ENCODE assay signal across 21 cellular contexts in genomic region chr17:68686108-68686988, GRCh38.
"Had no signal": no experiment of that assay in that cellular context is flagged by ENCODE, and none has a peak within 500 bp of the region (broad histone marks: within the 10 kb centered on the region; RNA-seq: fewer than 3 reads in every experiment).

No MANE protein-coding gene starts in this region.

- H3K4me1 Mint-ChIP-seq: activated CD4-positive, alpha-beta T cell treated with anti-CD3 and anti-CD28 coated beads, Interleukin-2, amount 10 ng/mL, durations not matched to agents 7 days and 5 days; activated naive CD8-positive, alpha-beta T cell treated with anti-CD3 and anti-CD28 coated beads for 36 hours; T-cell had no signal

- H3K27ac Mint-ChIP-seq: activated CD4-positive, alpha-beta memory T cell treated with anti-CD3 and anti-CD28 coated beads for 36 hours; activated CD4-positive, alpha-beta T cell treated with anti-CD3 and anti-CD28 coated beads, Interleukin-2, amount 10 ng/mL, durations not matched to agents 7 days and 5 days; activated naive CD4-positive, alpha-beta T cell treated with anti-CD3 and anti-CD28 coated beads for 36 hours; activated naive CD8-positive, alpha-beta T cell treated with anti-CD3 and anti-CD28 coated beads for 36 hours; T-cell had no signal

- H3K27me3 Mint-ChIP-seq: activated CD4-positive, alpha-beta T cell treated with anti-CD3 and anti-CD28 coated beads, Interleukin-2, amount 10 ng/mL, durations not matched to agents 7 days and 5 days; activated naive CD8-positive, alpha-beta T cell treated with anti-CD3 and anti-CD28 coated beads for 36 hours had no signal

- H3K36me3 Mint-ChIP-seq: activated CD4-positive, alpha-beta memory T cell treated with anti-CD3 and anti-CD28 coated beads for 36 hours; activated naive CD8-positive, alpha-beta T cell treated with anti-CD3 and anti-CD28 coated beads for 36 hours; T-cell had no signal

- H3K9me3 Mint-ChIP-seq: activated CD4-positive, alpha-beta memory T cell treated with anti-CD3 and anti-CD28 coated beads for 36 hours; activated CD4-positive, alpha-beta T cell treated with anti-CD3 and anti-CD28 coated beads, Interleukin-2, amount 10 ng/mL, durations not matched to agents 7 days and 5 days; activated naive CD4-positive, alpha-beta T cell treated with anti-CD3 and anti-CD28 coated beads for 36 hours; activated naive CD8-positive, alpha-beta T cell treated with anti-CD3 and anti-CD28 coated beads for 36 hours; activated T-cell treated with anti-CD3 and anti-CD28 coated beads, Interleukin-2, amount 50 U/mL, for 4 hours; T-cell had no signal

- DNase-seq: activated CD4-positive, alpha-beta memory T cell treated with anti-CD3 and anti-CD28 coated beads for 36 hours; activated CD4-positive, alpha-beta T cell treated with anti-CD3 and anti-CD28 coated beads, Interleukin-2, amount 10 ng/mL, durations not matched to agents 7 days and 5 days; activated CD4-positive, CD25-positive, alpha-beta regulatory T cell; activated CD8-positive, alpha-beta memory T cell treated with anti-CD3 and anti-CD28 coated beads for 24 hours; activated gamma-delta T cell; activated naive CD4-positive, alpha-beta T cell treated with anti-CD3 and anti-CD28 coated beads for 36 hours; activated naive CD8-positive, alpha-beta T cell treated with anti-CD3 and anti-CD28 coated beads for 36 hours; activated T-cell treated with anti-CD3 and anti-CD28 coated beads, Interleukin-2, amount 50 U/mL, for 4 hours; KG1; NCI-H1048; NCI-H146; NCI-H187 treated with DMSO at 0.1 percent for 48 hours; NCI-H2171; NCI-H2227 treated with DMSO at 0.1 percent for 48 hours; NCI-H526; NCI-H774; T-cell; T-helper 2 cell; T1000 had no signal

- FAIRE-seq: TTC549 had no signal

- ATAC-seq: activated T-cell treated with anti-CD3 and anti-CD28 coated beads, Interleukin-2, amount 50 U/mL, for 4 hours; T-cell had no signal

- H3K4me3 ChIP-seq: SK-N-MC had no signal

- H3K4me3 Mint-ChIP-seq: activated CD4-positive, alpha-beta memory T cell treated with anti-CD3 and anti-CD28 coated beads for 36 hours; activated CD4-positive, alpha-beta T cell treated with anti-CD3 and anti-CD28 coated beads, Interleukin-2, amount 10 ng/mL, durations not matched to agents 7 days and 5 days; activated naive CD4-positive, alpha-beta T cell treated with anti-CD3 and anti-CD28 coated beads for 36 hours; activated naive CD8-positive, alpha-beta T cell treated with anti-CD3 and anti-CD28 coated beads for 36 hours; activated T-cell treated with anti-CD3 and anti-CD28 coated beads, Interleukin-2, amount 50 U/mL, for 4 hours; T-cell had no signal

- H3K27ac ChIP-seq: SK-N-MC had no signal
